In genomic region chr4:84631573-84631972, GRCh38 we compare ENCODE assay signal across 1 cellular context.
TF ChIP-seq lines count a peak whose summit lies in the region.

No MANE protein-coding gene starts in this region.

TF ChIP-seq in K562, 482 proteins besides CTCF, POLR2A, EP300 and RAD21:
- TF ChIP-seq ZNF507 (tag; conservative IDR thresholded peaks at IDR 0.05) (no peak), TCF7 (IDR thresholded peaks at IDR 0.05; ENCODE audit: borderline replicate concordance) (no peak), SMARCB1 (IDR thresholded peaks at IDR 0.05; ENCODE audit: insufficient read length, low read depth) (no peak)
